1 cellular context compared by ENCODE assay signal in the genomic region with DNA sequence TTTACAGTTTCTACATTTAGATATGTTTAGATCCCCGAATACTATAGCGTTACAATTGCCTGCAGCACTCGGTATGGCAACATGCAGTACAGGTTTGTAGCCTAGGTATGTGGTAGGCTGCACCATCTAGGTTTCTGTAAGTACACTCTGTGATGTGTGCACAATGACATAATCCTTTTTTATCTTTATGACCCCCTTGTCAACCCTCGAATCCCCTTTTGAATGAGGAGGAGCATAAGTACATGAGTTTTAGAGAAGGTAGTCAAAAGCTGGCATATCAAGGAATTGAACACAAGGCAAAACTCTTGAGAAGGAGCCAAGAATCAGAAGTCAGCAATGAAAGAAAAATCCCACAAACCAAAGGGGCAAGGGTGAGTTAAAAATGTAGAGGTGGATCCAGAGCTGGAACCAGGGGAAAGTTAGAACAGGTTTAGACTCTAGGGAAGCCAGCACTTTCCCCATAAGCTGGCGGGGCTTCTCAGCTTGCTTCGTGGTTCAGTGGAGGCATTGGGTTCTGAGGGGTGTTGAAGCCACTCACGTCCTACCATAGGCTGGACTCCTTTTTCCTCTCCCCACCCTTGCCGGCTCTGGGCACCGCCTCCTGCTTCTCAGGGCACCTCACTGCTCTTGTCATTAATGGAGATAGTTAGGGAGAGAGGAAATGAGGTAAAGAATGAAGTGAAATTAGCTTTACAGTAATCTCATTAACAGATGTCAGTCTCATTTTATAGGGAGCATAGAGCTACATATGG.
TF ChIP-seq lines count a peak whose summit lies in the region.

No MANE protein-coding gene starts in this region.

TF ChIP-seq in GM23338, 12 proteins besides CTCF, POLR2A, EP300 and RAD21 (continued from another document):
- TF ChIP-seq REST (IDR thresholded peaks at IDR 0.05; ENCODE audit: unreplicated experiment) (no peak), CREB1 (CRISPR knock-in tag; IDR thresholded peaks at IDR 0.05; ENCODE audit: low read depth) (no peak), ZNF114 (CRISPR knock-in tag; IDR thresholded peaks at IDR 0.05) (no peak), EZH2 (IDR thresholded peaks at IDR 0.05; ENCODE audit: low read depth, unreplicated experiment) (no peak), STAT1 (IDR thresholded peaks at IDR 0.05; ENCODE audit: unreplicated experiment) (no peak), POLR2AphosphoS5 (IDR thresholded peaks at IDR 0.05; ENCODE audit: low read depth) (no peak), EZH2phosphoT487 (IDR thresholded peaks at IDR 0.05; ENCODE audit: unreplicated experiment) (no peak), JUNB (IDR thresholded peaks at IDR 0.05; ENCODE audit: unreplicated experiment) (no peak), ETS1 (IDR thresholded peaks at IDR 0.05) (no peak)
- TF ChIP-seq, protein P1, sequence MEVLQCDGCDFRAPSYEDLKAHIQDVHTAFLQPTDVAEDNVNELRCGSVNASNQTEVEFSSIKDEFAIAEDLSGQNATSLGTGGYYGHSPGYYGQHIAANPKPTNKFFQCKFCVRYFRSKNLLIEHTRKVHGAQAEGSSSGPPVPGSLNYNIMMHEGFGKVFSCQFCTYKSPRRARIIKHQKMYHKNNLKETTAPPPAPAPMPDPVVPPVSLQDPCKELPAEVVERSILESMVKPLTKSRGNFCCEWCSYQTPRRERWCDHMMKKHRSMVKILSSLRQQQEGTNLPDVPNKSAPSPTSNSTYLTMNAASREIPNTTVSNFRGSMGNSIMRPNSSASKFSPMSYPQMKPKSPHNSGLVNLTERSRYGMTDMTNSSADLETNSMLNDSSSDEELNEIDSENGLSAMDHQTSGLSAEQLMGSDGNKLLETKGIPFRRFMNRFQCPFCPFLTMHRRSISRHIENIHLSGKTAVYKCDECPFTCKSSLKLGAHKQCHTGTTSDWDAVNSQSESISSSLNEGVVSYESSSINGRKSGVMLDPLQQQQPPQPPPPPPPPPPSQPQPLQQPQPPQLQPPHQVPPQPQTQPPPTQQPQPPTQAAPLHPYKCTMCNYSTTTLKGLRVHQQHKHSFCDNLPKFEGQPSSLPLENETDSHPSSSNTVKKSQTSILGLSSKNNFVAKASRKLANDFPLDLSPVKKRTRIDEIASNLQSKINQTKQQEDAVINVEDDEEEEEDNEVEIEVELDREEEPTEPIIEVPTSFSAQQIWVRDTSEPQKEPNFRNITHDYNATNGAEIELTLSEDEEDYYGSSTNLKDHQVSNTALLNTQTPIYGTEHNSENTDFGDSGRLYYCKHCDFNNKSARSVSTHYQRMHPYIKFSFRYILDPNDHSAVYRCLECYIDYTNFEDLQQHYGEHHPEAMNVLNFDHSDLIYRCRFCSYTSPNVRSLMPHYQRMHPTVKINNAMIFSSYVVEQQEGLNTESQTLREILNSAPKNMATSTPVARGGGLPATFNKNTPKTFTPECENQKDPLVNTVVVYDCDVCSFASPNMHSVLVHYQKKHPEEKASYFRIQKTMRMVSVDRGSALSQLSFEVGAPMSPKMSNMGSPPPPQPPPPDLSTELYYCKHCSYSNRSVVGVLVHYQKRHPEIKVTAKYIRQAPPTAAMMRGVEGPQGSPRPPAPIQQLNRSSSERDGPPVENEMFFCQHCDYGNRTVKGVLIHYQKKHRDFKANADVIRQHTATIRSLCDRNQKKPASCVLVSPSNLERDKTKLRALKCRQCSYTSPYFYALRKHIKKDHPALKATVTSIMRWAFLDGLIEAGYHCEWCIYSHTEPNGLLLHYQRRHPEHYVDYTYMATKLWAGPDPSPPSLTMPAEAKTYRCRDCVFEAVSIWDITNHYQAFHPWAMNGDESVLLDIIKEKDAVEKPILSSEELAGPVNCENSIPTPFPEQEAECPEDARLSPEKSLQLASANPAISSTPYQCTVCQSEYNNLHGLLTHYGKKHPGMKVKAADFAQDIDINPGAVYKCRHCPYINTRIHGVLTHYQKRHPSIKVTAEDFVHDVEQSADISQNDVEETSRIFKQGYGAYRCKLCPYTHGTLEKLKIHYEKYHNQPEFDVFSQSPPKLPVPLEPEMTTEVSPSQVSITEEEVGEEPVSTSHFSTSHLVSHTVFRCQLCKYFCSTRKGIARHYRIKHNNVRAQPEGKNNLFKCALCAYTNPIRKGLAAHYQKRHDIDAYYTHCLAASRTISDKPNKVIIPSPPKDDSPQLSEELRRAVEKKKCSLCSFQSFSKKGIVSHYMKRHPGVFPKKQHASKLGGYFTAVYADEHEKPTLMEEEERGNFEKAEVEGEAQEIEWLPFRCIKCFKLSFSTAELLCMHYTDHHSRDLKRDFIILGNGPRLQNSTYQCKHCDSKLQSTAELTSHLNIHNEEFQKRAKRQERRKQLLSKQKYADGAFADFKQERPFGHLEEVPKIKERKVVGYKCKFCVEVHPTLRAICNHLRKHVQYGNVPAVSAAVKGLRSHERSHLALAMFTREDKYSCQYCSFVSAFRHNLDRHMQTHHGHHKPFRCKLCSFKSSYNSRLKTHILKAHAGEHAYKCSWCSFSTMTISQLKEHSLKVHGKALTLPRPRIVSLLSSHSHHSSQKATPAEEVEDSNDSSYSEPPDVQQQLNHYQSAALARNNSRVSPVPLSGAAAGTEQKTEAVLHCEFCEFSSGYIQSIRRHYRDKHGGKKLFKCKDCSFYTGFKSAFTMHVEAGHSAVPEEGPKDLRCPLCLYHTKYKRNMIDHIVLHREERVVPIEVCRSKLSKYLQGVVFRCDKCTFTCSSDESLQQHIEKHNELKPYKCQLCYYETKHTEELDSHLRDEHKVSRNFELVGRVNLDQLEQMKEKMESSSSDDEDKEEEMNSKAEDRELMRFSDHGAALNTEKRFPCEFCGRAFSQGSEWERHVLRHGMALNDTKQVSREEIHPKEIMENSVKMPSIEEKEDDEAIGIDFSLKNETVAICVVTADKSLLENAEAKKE (CRISPR knock-in tag; IDR thresholded peaks at IDR 0.05) = no peak
